ENCODE assay signal across 8 cellular contexts in the genomic region with DNA sequence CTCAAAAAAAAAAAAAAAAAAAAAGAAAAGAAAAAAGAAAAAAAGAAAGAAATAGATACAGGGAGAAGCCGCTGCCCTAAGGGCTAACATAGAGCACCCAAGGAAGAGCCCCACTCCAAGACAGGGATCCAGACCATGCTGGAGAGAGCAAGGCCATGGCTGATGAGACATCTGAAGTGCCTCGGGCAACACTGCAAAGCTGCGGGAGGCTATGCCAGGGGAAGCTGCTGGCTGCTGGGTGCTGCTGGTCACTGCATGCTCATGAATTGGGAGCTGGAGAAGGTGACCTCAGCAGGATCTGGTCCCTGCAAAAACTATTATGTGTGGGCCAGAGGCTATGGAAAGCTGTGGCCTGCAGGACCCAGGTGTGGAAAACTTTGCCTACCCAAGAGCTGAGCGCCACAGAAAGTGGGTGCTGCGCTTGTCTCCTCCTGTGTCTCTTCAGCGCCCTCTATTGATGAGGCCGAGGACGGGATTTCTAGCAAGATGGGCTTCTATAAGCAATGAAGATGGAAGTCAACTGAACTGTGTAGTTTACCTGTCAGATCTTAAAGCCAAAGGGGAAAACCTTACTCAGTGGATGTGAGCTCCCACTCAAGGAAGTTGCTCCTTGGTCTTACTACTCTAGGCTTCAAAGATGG. TPM values are rescaled to one million over a fixed set of nuclear protein-coding genes. Genes with fewer than 3 reads are reported as not detected.
A peak's percentile ranks its signal among the peaks of the same experiment; 100 is the strongest.
DNase-seq lines count a peak whose midpoint lies in the region; ATAC-seq, FAIRE-seq and TF ChIP-seq lines count a peak whose summit lies in the region.

No MANE protein-coding gene starts in this region.

- H3K4me3 ChIP-seq in WERI-Rb-1 (ENCODE audit: low read depth, low read length): no peak overlapping the region
- H3K4me3 ChIP-seq in bronchial epithelial cell (ENCODE audit: low read depth, low read length): no peak overlapping the region
- H3K4me3 ChIP-seq in left lung: no peak overlapping the region

- ATAC-seq in Right ventricle myocardium inferior: peak; percentile 56
- peak; percentile 93 for ATAC-seq in left lung
- no peak for ATAC-seq in HG03175 (IDR thresholded peaks at IDR 0.05; ENCODE audit: unreplicated experiment)

- peaks cover 0 to 3% of the 10 kb centered on the region in 2 donors for H3K4me1 ChIP-seq in left lung

- intact Hi-C loops in Right ventricle myocardium inferior (cut with DNase I): loop anchor here (1.0 to 5.0 kb wide), 2 partner anchors 42 to 77 kb away; a partner anchor contains a TSS
- intact Hi-C loops in cardiac septum (cut with DNase I): loop anchor here (5.0 kb wide), 1 partner anchor 42 kb away; a partner anchor contains a TSS
- intact Hi-C loops in left lung (cut with DNase I): loop anchor here in 1 of 2 donors (10.0 kb wide), 1 partner anchor 74 kb away; a partner anchor contains a TSS

- H3K36me3 ChIP-seq in WERI-Rb-1 (no peaks in the 10 kb centered on the region), bronchial epithelial cell (ENCODE audit: control insufficient read depth, insufficient read depth, low read length) (no peaks in the 10 kb centered on the region), left lung (no peaks in the 10 kb centered on the region)

- DNase-seq in Right ventricle myocardium inferior (ENCODE audit: missing footprints): no peak
- no peak for DNase-seq in cardiac septum (ENCODE audit: low spot score)
- peak; percentile 80 for DNase-seq in NCI-H2196 (lab: John Stamatoyannopoulos, UW; ENCODE audit: unreplicated experiment)
- peak; percentile 82 for DNase-seq in WERI-Rb-1
- DNase-seq in bronchial epithelial cell (ENCODE audit: low read depth): peak; percentile 80
- DNase-seq in left lung: peak; percentile 42 to 68
- DNase-seq in stimulated activated CD8-positive, alpha-beta memory T cell treated with anti-CD3 and anti-CD28 coated beads, Interleukin-12 subunit alpha, Interleukin-12 subunit beta, amount 100 ng/mL, for 1 hour (ENCODE audit: low read depth): peak; percentile 52

- no peaks in the 10 kb centered on the region for H3K9me3 ChIP-seq in WERI-Rb-1 (ENCODE audit: severe bottlenecking)
- H3K9me3 ChIP-seq in left lung: no peaks in the 10 kb centered on the region

- no peak overlapping the region for H3K27ac ChIP-seq in WERI-Rb-1
- H3K27ac ChIP-seq in left lung: no peak overlapping the region

- FAIRE-seq in bronchial epithelial cell (lab: Jason Lieb, UNC): no peak

- no peaks in the 10 kb centered on the region for H3K27me3 ChIP-seq in WERI-Rb-1 (ENCODE audit: insufficient read depth, low read depth, severe bottlenecking)
- peaks cover 2% of the 10 kb centered on the region for H3K27me3 ChIP-seq in bronchial epithelial cell (ENCODE audit: control insufficient read depth, insufficient read depth, low read length)
- peaks cover 0 to 34% of the 10 kb centered on the region in 2 donors for H3K27me3 ChIP-seq in left lung

- TF ChIP-seq CTCF in WERI-Rb-1 (IDR thresholded peaks at IDR 0.05; ENCODE audit: low read depth, low read length): peak; percentile 83
- TF ChIP-seq CTCF in bronchial epithelial cell (IDR thresholded peaks at IDR 0.05; ENCODE audit: insufficient read depth, low read length, severe bottlenecking): peak; percentile 89
- TF ChIP-seq CTCF in left lung (IDR thresholded peaks at IDR 0.05): peak; percentile 51 to 72

RNA-seq across cellular contexts. Expression of a gene that starts 17.3 kb away (rescaled TPM):
- 16.8 TPM for total RNA-seq in Right ventricle myocardium inferior
- total RNA-seq in cardiac septum: 8.8 TPM
- total RNA-seq in bronchial epithelial cell: 1.9 and 2.1 TPM in 2 replicates
- total RNA-seq in left lung: 10 to 100 TPM; 16.2 to 22.8 TPM

RNA-seq across cellular contexts. Expression of a gene that starts 32.0 kb away (rescaled TPM):
- not detected for total RNA-seq in Right ventricle myocardium inferior
- not detected for total RNA-seq in cardiac septum
- total RNA-seq in bronchial epithelial cell: not detected in 2 replicates
- total RNA-seq in left lung: under 1 TPM in 1 of 2 donors, not detected in 1; 0.64 TPM

RNA-seq across cellular contexts. Expression of a gene that starts 41.4 kb away (rescaled TPM):
- 49.0 TPM for total RNA-seq in Right ventricle myocardium inferior
- total RNA-seq in cardiac septum: 31.6 TPM
- 7.7 and 10.8 TPM in 2 replicates for total RNA-seq in bronchial epithelial cell
- total RNA-seq in left lung: 10 to 100 TPM; 22.9 to 29.7 TPM

RNA-seq across cellular contexts. Expression of a gene that starts 44.0 kb away (rescaled TPM):
- total RNA-seq in Right ventricle myocardium inferior: 14.6 TPM
- total RNA-seq in cardiac septum: 14.6 TPM
- total RNA-seq in bronchial epithelial cell: 67.6 and 81.6 TPM in 2 replicates
- total RNA-seq in left lung: 10 to 100 TPM; 28.7 to 34.3 TPM

RNA-seq across cellular contexts. Expression of a gene that starts 49.8 kb away (rescaled TPM):
- total RNA-seq in Right ventricle myocardium inferior (58.7 TPM), cardiac septum (40.3 TPM), bronchial epithelial cell (38.5 and 43.7 TPM in 2 replicates), left lung (10 to 100 TPM; 29.6 to 39.5 TPM)

Comparison
In these comparisons a context has a peak if more than half of its experiments do, and no peak if none do; other contexts are left out.
1. DNase-seq: peak in NCI-H2196 (single experiment), WERI-Rb-1 (single experiment), bronchial epithelial cell (single experiment), left lung (2 of 2) and stimulated activated CD8-positive, alpha-beta memory T cell treated with anti-CD3 and anti-CD28 coated beads, Interleukin-12 subunit alpha, Interleukin-12 subunit beta, amount 100 ng/mL, for 1 hour (single experiment); none in Right ventricle myocardium inferior (single experiment) and cardiac septum (single experiment).
2. Peak in every context shown above with its lines, with median percentiles within 50 percentile points of each other: CTCF ChIP-seq.